Comparison of ENCODE assay signal across 17 cellular contexts in the genomic region with DNA sequence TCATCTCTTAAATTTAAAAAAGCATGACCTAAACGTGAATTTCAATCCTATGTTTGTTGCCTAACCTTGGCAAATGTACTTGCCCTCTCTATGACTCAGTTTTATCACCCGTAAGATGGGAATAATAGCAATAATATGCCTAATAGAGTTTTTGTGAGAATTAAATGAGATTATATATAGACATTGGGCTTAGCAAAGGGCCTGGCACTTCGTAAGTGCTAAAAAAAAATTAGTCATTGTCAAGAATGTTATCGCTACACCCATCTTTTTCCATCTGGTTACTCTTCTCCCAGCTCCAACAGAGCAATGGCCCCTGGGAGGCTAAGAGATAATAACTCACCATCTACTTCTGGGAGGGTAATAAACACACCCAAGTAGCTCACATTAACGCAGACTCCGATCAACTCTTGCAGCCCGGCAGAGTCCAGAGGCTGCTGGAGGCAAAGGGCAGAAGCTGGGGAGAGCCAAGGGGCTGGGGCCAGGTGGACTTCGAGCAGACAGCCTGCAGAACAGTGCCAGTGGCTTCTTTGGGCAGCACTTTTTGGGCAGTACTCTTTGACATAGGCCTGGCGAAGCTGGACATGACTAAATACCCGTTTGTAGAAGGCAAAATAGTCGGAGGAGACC. TPM values are rescaled to one million over a fixed set of nuclear protein-coding genes. Genes with fewer than 3 reads are reported as not detected.
DNase-seq lines count a peak whose midpoint lies in the region; ATAC-seq and TF ChIP-seq lines count a peak whose summit lies in the region.
"Had no signal": no experiment of that assay in that cellular context is flagged by ENCODE, and none has a peak within 500 bp of the region (broad histone marks: within the 10 kb centered on the region; RNA-seq: fewer than 3 reads in every experiment).

No MANE protein-coding gene starts in this region.

- H3K27ac ChIP-seq in colonic mucosa (peak overlapping the region; percentile 92), right lobe of liver (peak overlapping the region in 1 of 3 donors; percentile 43), sigmoid colon (peak overlapping the region in 3 of 4 donors; percentile 54 to 77 (median 76))
- H3K27ac ChIP-seq: BLaER1 treated with 17β-estradiol and CSF1 and Interleukin-3, amounts not matched to agents 10 nM and 100 nM; SJSA1 had no signal

- ATAC-seq in right lobe of liver (peak; percentile 88 to 94 (median 91)), GM19328 (IDR thresholded peaks at IDR 0.05; ENCODE audit: unreplicated experiment) (no peak)
- ATAC-seq: HCT116 had no signal

- DNase-seq in EH (ENCODE audit: low read depth) (peak; percentile 29), colonic mucosa (peak; percentile 74), right lobe of liver (peak; percentile 78 to 93 (median 92)), sigmoid colon (no peak), Calu3 (no peak), NCI-H2171 treated with DMSO at 0.1 percent for 48 hours (lab: John Stamatoyannopoulos, UW) (no peak)
- DNase-seq in activated CD4-positive, alpha-beta T cell treated with anti-CD3 and anti-CD28 coated beads, Interleukin-2, amount 50 U/mL, for 4 hours: no peak
- DNase-seq: 8988T; CD8-positive, alpha-beta memory T cell; GDM1; Kasumi-1; NCI-H1417 treated with DMSO at 0.1 percent for 48 hours; NCI-H446 treated with DMSO at 0.1 percent for 48 hours had no signal

- peaks cover 34% of the 10 kb centered on the region for H3K4me1 Mint-ChIP-seq in Calu3 (ENCODE audit: low read depth, unreplicated experiment)
- H3K4me1 Mint-ChIP-seq: CD8-positive, alpha-beta memory T cell had no signal

- H3K4me3 ChIP-seq in colonic mucosa (peak overlapping the region; percentile 23), right lobe of liver (no peak overlapping the region), sigmoid colon (no peak overlapping the region)
- H3K4me3 ChIP-seq: BLaER1 treated with 17β-estradiol and CSF1 and Interleukin-3, amounts not matched to agents 10 nM and 100 nM; SJSA1 had no signal

- no peaks in the 10 kb centered on the region for H3K36me3 ChIP-seq in colonic mucosa
- no peaks in the 10 kb centered on the region for H3K36me3 ChIP-seq in right lobe of liver
- H3K36me3 ChIP-seq in sigmoid colon: no peaks in the 10 kb centered on the region
- H3K36me3 ChIP-seq: BLaER1 treated with 17β-estradiol and CSF1 and Interleukin-3, amounts not matched to agents 10 nM and 100 nM; SJSA1 had no signal

- H3K4me3 Mint-ChIP-seq in Calu3 (ENCODE audit: low read depth, unreplicated experiment): no peak overlapping the region
- H3K4me3 Mint-ChIP-seq: CD8-positive, alpha-beta memory T cell had no signal

- no peaks in the 10 kb centered on the region for H3K27me3 ChIP-seq in colonic mucosa
- no peaks in the 10 kb centered on the region for H3K27me3 ChIP-seq in right lobe of liver
- H3K27me3 ChIP-seq in sigmoid colon: no peaks in the 10 kb centered on the region
- H3K27me3 ChIP-seq: BLaER1 treated with 17β-estradiol and CSF1 and Interleukin-3, amounts not matched to agents 10 nM and 100 nM; SJSA1 had no signal

- no TSS peak for BruUV-seq in Calu3 (replicated peaks; lab: Mats Ljungman, UMichigan)

- intact Hi-C loops in colonic mucosa (cut with DNase I) (loop anchor here (2.0 kb wide), 1 partner anchor 52 kb away; no protein-coding TSS in a partner anchor), right lobe of liver (cut with DNase I) (no loop called here), sigmoid colon (cut with DNase I) (no loop called here), Calu3 (cut with micrococcal nuclease; ENCODE audit: unreplicated experiment) (no loop called here)

- TF ChIP-seq EP300 in sigmoid colon (IDR thresholded peaks at IDR 0.05): no peak

- CTCF ChIA-PET in Calu3 (lab: Charles Lee): interaction anchor here (1.0 kb wide), 1 partner anchor 32 kb away, joined by 4 read pairs; no protein-coding TSS in a partner anchor

- H3K9me3 ChIP-seq in colonic mucosa (no peaks in the 10 kb centered on the region), right lobe of liver (no peaks in the 10 kb centered on the region), sigmoid colon (no peaks in the 10 kb centered on the region)
- H3K9me3 ChIP-seq: SJSA1 had no signal

- WGBS in right lobe of liver (ENCODE audit: insufficient coverage, low coverage, low lambda C conversion rate, missing lambda C conversion rate): 34% methylated on average over 10 of the region's 11 CpGs
- 46 to 78% methylated on average over 11 of the region's 11 CpGs for WGBS in sigmoid colon, 2 donors

- peaks cover 4% of the 10 kb centered on the region for H3K9me3 Mint-ChIP-seq in Calu3 (ENCODE audit: low read depth, unreplicated experiment)

- H3K27ac Mint-ChIP-seq in Calu3 (ENCODE audit: unreplicated experiment): no peak overlapping the region
- H3K27ac Mint-ChIP-seq: CD8-positive, alpha-beta memory T cell had no signal

- no peak for TF ChIP-seq CTCF in colonic mucosa (IDR thresholded peaks at IDR 0.05)
- TF ChIP-seq CTCF in right lobe of liver (IDR thresholded peaks at IDR 0.05): no peak
- TF ChIP-seq CTCF in sigmoid colon (IDR thresholded peaks at IDR 0.05): no peak
- no peak for TF ChIP-seq CTCF in Calu3 (IDR thresholded peaks at IDR 0.05; ENCODE audit: unreplicated experiment)

- H3K36me3 Mint-ChIP-seq in Calu3 (ENCODE audit: insufficient read depth, unreplicated experiment): no peaks in the 10 kb centered on the region
- H3K36me3 Mint-ChIP-seq: CD8-positive, alpha-beta memory T cell had no signal

- no peaks in the 10 kb centered on the region for H3K27me3 Mint-ChIP-seq in Calu3 (ENCODE audit: unreplicated experiment)

- H3K4me1 ChIP-seq in colonic mucosa (peaks cover 10% of the 10 kb centered on the region), right lobe of liver (peaks cover 0 to 48% (median 22%) of the 10 kb centered on the region in 4 donors), sigmoid colon (peaks cover 0 to 37% (median 28%) of the 10 kb centered on the region in 4 donors)

- peak overlapping the region in 1 of 2 donors; percentile 28 for H3K9ac ChIP-seq in colonic mucosa (ENCODE audit: low read depth in 2 of 2, low read length in 2 of 2)
- H3K9ac ChIP-seq: BLaER1 treated with 17β-estradiol and CSF1 and Interleukin-3, amounts not matched to agents 10 nM and 100 nM had no signal

- TF ChIP-seq POLR2A in right lobe of liver (IDR thresholded peaks at IDR 0.05) (no peak), sigmoid colon (IDR thresholded peaks at IDR 0.05) (no peak)

RNA-seq across cellular contexts. Expression of a gene that starts 42.7 kb away (rescaled TPM):
- total RNA-seq in colonic mucosa (100 to 1,000 TPM; 644 to 833 TPM), right lobe of liver (100 to 1,000 TPM; 130 to 301 (median 227) TPM), sigmoid colon (100 to 1,000 TPM; 594 to 993 (median 701) TPM), Calu3 (2022) (756 and 782 TPM in 2 replicates)
- 1,000 to 10,000 TPM in 2 of 3 donors, 100 to 1,000 TPM in 1; 660 to 1,449 (median 1,432) TPM for polyA plus RNA-seq in sigmoid colon

Comparison
In these comparisons a context has a peak if more than half of its experiments do, and no peak if none do; other contexts are left out.
1. DNase-seq: peak in EH (single experiment), colonic mucosa (single experiment) and right lobe of liver (3 of 3); none in sigmoid colon (single experiment), Calu3 (single experiment), activated CD4-positive, alpha-beta T cell treated with anti-CD3 and anti-CD28 coated beads, Interleukin-2, amount 50 U/mL, for 4 hours (0 of 2) and NCI-H2171 treated with DMSO at 0.1 percent for 48 hours (single experiment).